8 cellular contexts compared by ENCODE assay signal in the genomic region with DNA sequence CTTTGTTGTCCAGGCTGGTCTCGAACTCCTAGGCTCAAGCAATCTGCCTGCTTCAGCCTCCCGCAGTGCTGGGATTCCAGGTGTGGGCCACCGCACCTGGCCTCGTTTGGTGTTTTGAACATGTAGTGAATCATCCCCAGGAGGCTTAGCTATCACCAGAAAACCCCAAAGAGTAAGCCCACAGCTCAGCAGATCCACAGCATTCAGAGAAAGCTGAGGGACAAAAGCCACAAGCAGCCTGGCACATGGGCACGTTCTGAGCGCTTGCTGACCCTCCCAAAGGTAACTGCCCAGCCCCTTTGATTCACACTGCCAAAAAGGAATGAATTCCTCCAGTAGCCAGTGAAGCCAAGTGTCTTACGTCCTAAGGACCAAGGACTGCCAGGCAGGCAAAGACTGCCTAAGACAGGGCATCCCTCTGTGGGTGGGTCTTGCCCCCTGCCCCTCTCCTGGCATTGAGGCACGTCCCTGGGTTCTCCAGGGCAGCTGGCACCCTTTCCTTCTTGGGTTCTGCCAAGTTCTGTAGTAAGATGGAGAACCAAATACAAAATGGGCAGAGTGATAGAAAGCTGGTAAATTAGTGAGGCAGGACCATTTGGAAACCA. TPM values are rescaled to one million over a fixed set of nuclear protein-coding genes. Genes with fewer than 3 reads are reported as not detected.
DNase-seq lines count a peak whose midpoint lies in the region; ATAC-seq and TF ChIP-seq lines count a peak whose summit lies in the region.

No MANE protein-coding gene starts in this region.

- no peak overlapping the region for H3K23ac ChIP-seq in neuronal stem cell (ENCODE audit: low read depth, low read length, poor library complexity)

- peak overlapping the region; percentile 98 to 100 (median 100) for H3K27ac Mint-ChIP-seq in CD14-positive monocyte

- H3K4me2 ChIP-seq in OCI-LY7 (ENCODE audit: low read length) (peak overlapping the region; percentile 66), mammary epithelial cell (ENCODE audit: insufficient read depth, low read depth, low read length) (peak overlapping the region; percentile 68), neuronal stem cell (ENCODE audit: insufficient read depth, low read length, poor library complexity, severe bottlenecking) (no peak overlapping the region)

- CTCF ChIA-PET in OCI-LY7 (lab: Charles Lee; ENCODE audit: unreplicated experiment) (no interaction called here), mammary epithelial cell (lab: Charles Lee; ENCODE audit: low non-redundant PET) (no interaction called here), HEK293T (lab: Yijun Ruan, JAX) (no interaction called here)

- H4K20me1 ChIP-seq in OCI-LY7 (ENCODE audit: insufficient read depth, low read length) = no peaks in the 10 kb centered on the region
- no peaks in the 10 kb centered on the region for H4K20me1 ChIP-seq in mammary epithelial cell (ENCODE audit: insufficient read depth, low read length)

- H3K27me3 ChIP-seq in mammary epithelial cell (ENCODE audit: insufficient read depth, low read length) (no peaks in the 10 kb centered on the region), neuronal stem cell (ENCODE audit: control insufficient read depth in 3 of 3, insufficient read depth in 3 of 3, low read depth in 1 of 3, low read length in 3 of 3) (peaks cover 0 to 8% (median 0%) of the 10 kb centered on the region in 3 experiments)

- H3K36me3 ChIP-seq in OCI-LY7 (ENCODE audit: insufficient read depth, low read length) = peaks cover 12% of the 10 kb centered on the region; the same call in 1 of the 2 replicates
- peaks cover 1% of the 10 kb centered on the region for H3K36me3 ChIP-seq in mammary epithelial cell (ENCODE audit: insufficient read depth, low read length)
- H3K36me3 ChIP-seq in neuronal stem cell (replicated peaks in 1 of 2; ENCODE audit: control insufficient read depth in 2 of 2, insufficient read depth in 2 of 2, low read length in 2 of 2) = no peaks in the 10 kb centered on the region

- no peak overlapping the region for H2BK12ac ChIP-seq in neuronal stem cell (ENCODE audit: low read length)

- H3K27ac ChIP-seq in OCI-LY7 (ENCODE audit: low read depth, low read length, poor library complexity, severe bottlenecking) (peak overlapping the region; percentile 91), mammary epithelial cell (ENCODE audit: insufficient read depth, low read depth, low read length) (peak overlapping the region; percentile 97), neuronal stem cell (replicated peaks; ENCODE audit: low read length) (no peak overlapping the region)

- no peak overlapping the region for H2BK15ac ChIP-seq in neuronal stem cell (ENCODE audit: low read length)

- H3K4me3 ChIP-seq in OCI-LY7 (ENCODE audit: low read depth, low read length, poor library complexity, severe bottlenecking) (peak overlapping the region; percentile 46), mammary epithelial cell (replicated peaks in 1 of 3; ENCODE audit: insufficient read depth in 1 of 3, low read depth in 2 of 3, low read length in 3 of 3) (peak overlapping the region in 2 of 3 experiments; percentile 1 to 12), neuronal stem cell (ENCODE audit: low read length in 2 of 2) (no peak overlapping the region)

- no peaks in the 10 kb centered on the region for H3K9me3 Mint-ChIP-seq in CD14-positive monocyte

- H2AFZ ChIP-seq in OCI-LY7 (ENCODE audit: low read length) (no peak overlapping the region), mammary epithelial cell (ENCODE audit: low read depth, low read length) (no peak overlapping the region), neuronal stem cell (ENCODE audit: low read length) (no peak overlapping the region)

- in situ Hi-C loops in mammary epithelial cell (cut with MboI; ENCODE audit: low sequenced_read_pairs in 2 of 2) = no loop called here

- peak overlapping the region; percentile 2 for H3K18ac ChIP-seq in neuronal stem cell (ENCODE audit: low read length)

- intact Hi-C loops in CD14-positive monocyte (cut with micrococcal nuclease) = loop anchor here (1.0 to 10.0 kb wide), 5 partner anchors 11 to 96 kb away; no protein-coding TSS in a partner anchor
- intact Hi-C loops in OCI-LY7 (cut with micrococcal nuclease; ENCODE audit: unreplicated experiment) = no loop called here
- intact Hi-C loops in mammary epithelial cell (cut with micrococcal nuclease) = loop anchor here (1.0 to 2.0 kb wide), 6 partner anchors 13 to 106 kb away; partner anchors contain the start of gene MBP

- no peaks in the 10 kb centered on the region for H3K9me2 ChIP-seq in OCI-LY7 (ENCODE audit: insufficient read depth, low read length)

- H2AK5ac ChIP-seq in neuronal stem cell (ENCODE audit: low read depth, low read length) = no peak overlapping the region

- peak overlapping the region; percentile 93 for H3K9ac ChIP-seq in mammary epithelial cell (ENCODE audit: insufficient read depth, low read length)
- no peak overlapping the region for H3K9ac ChIP-seq in neuronal stem cell (ENCODE audit: low read depth, low read length, poor library complexity)

- BruUV-seq in OCI-LY7 (replicated peaks; lab: Mats Ljungman, UMichigan) = no TSS peak
- TSS peak; percentile 70 for BruUV-seq in mammary epithelial cell (replicated peaks; lab: Mats Ljungman, UMichigan)

- H3K4me1 ChIP-seq in OCI-LY7 (ENCODE audit: insufficient read depth, low read length, poor library complexity, severe bottlenecking) = peaks cover 81% of the 10 kb centered on the region
- H3K4me1 ChIP-seq in mammary epithelial cell (ENCODE audit: insufficient read depth, low read length) = peaks cover 56% of the 10 kb centered on the region
- H3K4me1 ChIP-seq in neuronal stem cell (ENCODE audit: control insufficient read depth in 2 of 2, insufficient read depth in 1 of 2, low read depth in 1 of 2, low read length in 2 of 2) = peaks cover 8 to 11% of the 10 kb centered on the region in 2 donors

- H3K27me3 Mint-ChIP-seq in CD14-positive monocyte (ENCODE audit: low read depth in 3 of 3) = peaks cover 0 to 4% (median 0%) of the 10 kb centered on the region in 3 donors

- WGBS in mammary epithelial cell (ENCODE audit: low coverage, missing lambda C conversion rate) = 0% methylated on average over 6 of the region's 8 CpGs
- no CpG with 5 or more reads among the region's 8 CpGs for WGBS in neuronal stem cell (ENCODE audit: extremely low coverage in 2 of 2, insufficient read length in 2 of 2, insufficient replicate concordance in 1 of 2), 2 donors

- H4K91ac ChIP-seq in neuronal stem cell (ENCODE audit: low read depth, low read length, poor library complexity) = no peak overlapping the region

- H3K9me3 ChIP-seq in OCI-LY7 (ENCODE audit: low read length) (no peaks in the 10 kb centered on the region), mammary epithelial cell (replicated peaks; ENCODE audit: insufficient read depth, low read length) (no peaks in the 10 kb centered on the region), neuronal stem cell (replicated peaks in 1 of 2; ENCODE audit: control insufficient read depth in 2 of 2, insufficient read depth in 1 of 2, low read depth in 1 of 2, low read length in 2 of 2) (no peaks in the 10 kb centered on the region)

- POLR2A ChIA-PET in OCI-LY7 (lab: Charles Lee) (interaction anchor here (0.6 kb wide), 1 partner anchor 606 kb away, joined by 3 read pairs; no protein-coding TSS in a partner anchor), HEK293T (lab: Yijun Ruan, JAX) (no interaction called here)

- no peak overlapping the region for H2BK120ac ChIP-seq in neuronal stem cell (ENCODE audit: low read depth, low read length)

- no peak overlapping the region for H3K4ac ChIP-seq in neuronal stem cell (ENCODE audit: low read length)

- dilution Hi-C loops in mammary epithelial cell (cut with HindIII; ENCODE audit: low sequenced_read_pairs) = no loop called here

- TF ChIP-seq CTCF in CD14-positive monocyte (IDR thresholded peaks at IDR 0.05) (no peak), OCI-LY7 (conservative IDR thresholded peaks at IDR 0.05; ENCODE audit: low read length) (no peak), mammary epithelial cell (conservative IDR thresholded peaks at IDR 0.05 in 1 of 2, IDR thresholded peaks at IDR 0.05 in 1 of 2; ENCODE audit: extremely low read depth in 1 of 2, insufficient read depth in 1 of 2, low read depth in 1 of 2, low read length in 2 of 2) (no peak)

- peaks cover 91% of the 10 kb centered on the region for H3K4me1 Mint-ChIP-seq in CD14-positive monocyte

- H2BK5ac ChIP-seq in neuronal stem cell (ENCODE audit: low read length) = no peak overlapping the region

- peaks cover 75 to 81% of the 10 kb centered on the region in 2 donors for H3K36me3 Mint-ChIP-seq in CD14-positive monocyte

- no peak overlapping the region for H4K8ac ChIP-seq in neuronal stem cell (ENCODE audit: low read depth, low read length)

- DNase-seq in CD14-positive monocyte (ENCODE audit: low spot score) (no peak), OCI-LY7 (ENCODE audit: low spot score) (no peak), mammary epithelial cell (peak; percentile 85), neuronal stem cell (ENCODE audit: low spot score) (no peak), HEK293T (ENCODE audit: extremely low spot score) (no peak), NCI-H510A (lab: John Stamatoyannopoulos, UW) (no peak), NCI-H2107 (lab: John Stamatoyannopoulos, UW) (no peak)

- no peak overlapping the region for H3K14ac ChIP-seq in neuronal stem cell (ENCODE audit: low read length)

- H3K79me2 ChIP-seq in OCI-LY7 (ENCODE audit: insufficient read depth, low read depth, low read length) (0 out of 2 replicates have a peak, but pooled peaks cover 5% of the 10 kb centered on the region), mammary epithelial cell (ENCODE audit: insufficient read depth, low read length) (peaks cover 40% of the 10 kb centered on the region)

- ATAC-seq in GM19035 (IDR thresholded peaks at IDR 0.05; ENCODE audit: unreplicated experiment) = no peak

- H3K4me3 Mint-ChIP-seq in CD14-positive monocyte = peak overlapping the region; percentile 53 to 82

- H3K79me1 ChIP-seq in neuronal stem cell (ENCODE audit: low read depth, low read length) = no peaks in the 10 kb centered on the region

TF ChIP-seq in HEK293T, 16 proteins besides CTCF, POLR2A, EP300 and RAD21 (continues in another document):
- TF ChIP-seq SUZ12 (IDR thresholded peaks at IDR 0.05) (no peak), BHLHE40 (IDR thresholded peaks at IDR 0.05; ENCODE audit: borderline replicate concordance) (no peak)
- TF ChIP-seq, protein P1, sequence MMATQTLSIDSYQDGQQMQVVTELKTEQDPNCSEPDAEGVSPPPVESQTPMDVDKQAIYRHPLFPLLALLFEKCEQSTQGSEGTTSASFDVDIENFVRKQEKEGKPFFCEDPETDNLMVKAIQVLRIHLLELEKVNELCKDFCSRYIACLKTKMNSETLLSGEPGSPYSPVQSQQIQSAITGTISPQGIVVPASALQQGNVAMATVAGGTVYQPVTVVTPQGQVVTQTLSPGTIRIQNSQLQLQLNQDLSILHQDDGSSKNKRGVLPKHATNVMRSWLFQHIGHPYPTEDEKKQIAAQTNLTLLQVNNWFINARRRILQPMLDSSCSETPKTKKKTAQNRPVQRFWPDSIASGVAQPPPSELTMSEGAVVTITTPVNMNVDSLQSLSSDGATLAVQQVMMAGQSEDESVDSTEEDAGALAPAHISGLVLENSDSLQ (IDR thresholded peaks at IDR 0.05) = no peak

RNA-seq across cellular contexts. Expression of gene MBP, which starts 31.7 kb away (rescaled TPM):
- polyA plus RNA-seq in CD14-positive monocyte (10 to 100 TPM; 50.4 to 81.0 TPM), mammary epithelial cell (17.2 TPM)
- 13.5 and 16.4 TPM in 2 replicates for total RNA-seq in OCI-LY7 (2014; rRNA removed; shearing (Covaris generic))
- total RNA-seq in OCI-LY7 (2022) (25.2 and 28.9 TPM in 2 replicates), mammary epithelial cell (10 to 100 TPM; 30.7 to 43.3 TPM)
- 45.9 TPM for polyA minus RNA-seq in mammary epithelial cell
- 1.5 TPM for polyA plus RNA-seq in neuronal stem cell (2013, experiment 1 of 2)
- polyA plus RNA-seq in neuronal stem cell (2013, experiment 2 of 2) = 1.4 TPM

Comparison
In these comparisons a context has a peak if more than half of its experiments do, and no peak if none do; other contexts are left out.
1. H3K4me3 ChIP-seq: peak in OCI-LY7 (single experiment) and mammary epithelial cell (2 of 3); none in neuronal stem cell (0 of 2).